In the genomic region with DNA sequence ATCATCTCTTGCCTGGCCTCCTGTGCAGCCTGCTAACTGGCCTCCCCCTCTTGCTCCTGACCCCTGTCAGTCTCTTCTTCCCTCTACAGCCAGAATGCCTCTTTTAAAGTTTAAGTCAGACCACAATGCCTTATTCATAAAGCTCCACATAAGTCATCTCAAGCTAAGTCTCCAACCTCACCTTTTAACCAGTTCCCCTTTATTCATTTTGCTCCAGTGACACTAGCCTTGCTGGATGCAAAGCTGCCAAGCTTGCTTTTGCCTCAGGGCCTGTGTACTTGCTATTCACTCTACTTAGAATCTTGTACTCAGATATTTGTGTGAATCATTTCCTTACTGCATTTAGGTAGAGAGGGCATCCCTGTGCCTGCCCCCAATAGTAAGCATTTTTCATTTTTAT, we compare ENCODE assay signal across 15 cellular contexts.
A peak's percentile ranks its signal among the peaks of the same experiment; 100 is the strongest.
DNase-seq lines count a peak whose midpoint lies in the region; ATAC-seq and TF ChIP-seq lines count a peak whose summit lies in the region.
"Had no signal": no experiment of that assay in that cellular context is flagged by ENCODE, and none has a peak within 500 bp of the region (broad histone marks: within the 10 kb centered on the region; RNA-seq: fewer than 3 reads in every experiment).

No MANE protein-coding gene starts in this region.

- peaks cover 3% of the 10 kb centered on the region for H3K4me1 Mint-ChIP-seq in stimulated activated memory B cell treated with anti-CD40 and anti-IgM and Interleukin-4, amounts not matched to agents 10 μg/mL and 1 μg/mL and 100 μg/mL, for 72 hours
- no peaks in the 10 kb centered on the region for H3K4me1 Mint-ChIP-seq in Caco-2 (ENCODE audit: low read depth, unreplicated experiment)

- no peak overlapping the region for H3K9ac ChIP-seq in trophoblast cell (ENCODE audit: low read length)

- H3K9me3 ChIP-seq in Caco-2 (no peaks in the 10 kb centered on the region), trophoblast cell (ENCODE audit: insufficient read depth, low read depth, low read length) (no peaks in the 10 kb centered on the region)
- H3K9me3 ChIP-seq: adrenal gland, left lung, pancreas, Peyer's patch, tibial artery had no signal

- no peaks in the 10 kb centered on the region for H3K4me1 ChIP-seq in Caco-2
- H3K4me1 ChIP-seq in trophoblast cell (ENCODE audit: control insufficient read depth in 1 of 2, insufficient read depth in 2 of 2, low read length in 2 of 2), result peaks cover 0 to 2% of the 10 kb centered on the region in 2 experiments
- H3K4me1 ChIP-seq: adrenal gland, pancreas, Peyer's patch had no signal

- no peak overlapping the region for H3K4me3 Mint-ChIP-seq in stimulated activated memory B cell treated with anti-CD40 and anti-IgM and Interleukin-4, amounts not matched to agents 10 μg/mL and 1 μg/mL and 100 μg/mL, for 72 hours
- H3K4me3 Mint-ChIP-seq in Caco-2 (ENCODE audit: unreplicated experiment), result no peak overlapping the region

- H2BK120ac ChIP-seq in trophoblast cell (ENCODE audit: insufficient read depth, low read length, poor library complexity), result no peak overlapping the region

- H3K27me3 ChIP-seq in Caco-2 (replicated peaks; ENCODE audit: control insufficient read depth, insufficient read depth, low read length) (no peaks in the 10 kb centered on the region), trophoblast cell (ENCODE audit: insufficient read depth, low read length) (no peaks in the 10 kb centered on the region)
- H3K27me3 ChIP-seq: adrenal gland, left lung, pancreas, Peyer's patch, tibial artery had no signal

- no peak overlapping the region for H2AFZ ChIP-seq in trophoblast cell (ENCODE audit: insufficient read depth, low read length, poor library complexity)

- no peaks in the 10 kb centered on the region for H3K79me1 ChIP-seq in trophoblast cell (ENCODE audit: low read length)

- DNase-seq in Caco-2, result no peak
- no peak for DNase-seq in trophoblast cell
- DNase-seq in RWPE1 (ENCODE audit: low spot score), result no peak
- DNase-seq in T-helper 1 cell, result no peak
- DNase-seq: adrenal gland; left lung; NCI-H69; pancreas; Peyer's patch; stimulated activated CD4-positive, alpha-beta T cell treated with anti-CD3 and anti-CD28 coated beads, Interleukin-4, amount 100 ng/mL, for 4 hours; tibial artery had no signal

- intact Hi-C loops in Caco-2 (cut with micrococcal nuclease; ENCODE audit: unreplicated experiment), result no loop called here

- H3K18ac ChIP-seq in trophoblast cell (ENCODE audit: low read length), result no peak overlapping the region

- no TSS peak for BruUV-seq in Caco-2 (replicated peaks; lab: Mats Ljungman, UMichigan)

- no peak overlapping the region for H3K4me2 ChIP-seq in trophoblast cell (ENCODE audit: low read length)

- no peaks in the 10 kb centered on the region for H3K79me2 ChIP-seq in trophoblast cell (ENCODE audit: control insufficient read depth, insufficient read depth, low read length, poor library complexity)

- ATAC-seq in GM18909 (IDR thresholded peaks at IDR 0.05; ENCODE audit: poor library complexity, unreplicated experiment) (peak; percentile 68), HG02798 (IDR thresholded peaks at IDR 0.05; ENCODE audit: poor library complexity, unreplicated experiment) (peak; percentile 42), HG03432 (IDR thresholded peaks at IDR 0.05; ENCODE audit: unreplicated experiment) (peak; percentile 64)
- ATAC-seq in stimulated activated memory B cell treated with anti-CD40 and anti-IgM and Interleukin-4, amounts not matched to agents 10 μg/mL and 1 μg/mL and 100 μg/mL, for 72 hours, result peak; percentile 67
- ATAC-seq: left lung, pancreas had no signal

- H3K27ac ChIP-seq in trophoblast cell (ENCODE audit: low read depth, low read length), result no peak overlapping the region
- H3K27ac ChIP-seq in RWPE1, result no peak overlapping the region
- H3K27ac ChIP-seq: adrenal gland, left lung, pancreas, Peyer's patch, tibial artery had no signal

- H3K4ac ChIP-seq in trophoblast cell (ENCODE audit: low read depth, low read length), result no peak overlapping the region

- CTCF ChIA-PET in Caco-2 (lab: Charles Lee) (no interaction called here), RWPE1 (lab: Yijun Ruan, JAX) (interaction anchor here (0.6 kb wide), 2 partner anchors 389 to 403 kb away, joined by 3 read pairs; no protein-coding TSS in a partner anchor)

- H2AK5ac ChIP-seq in trophoblast cell (ENCODE audit: low read length), result no peak overlapping the region

- no peak overlapping the region for H4K12ac ChIP-seq in trophoblast cell (ENCODE audit: low read depth, low read length)

- no peaks in the 10 kb centered on the region for H3K9me3 Mint-ChIP-seq in stimulated activated memory B cell treated with anti-CD40 and anti-IgM and Interleukin-4, amounts not matched to agents 10 μg/mL and 1 μg/mL and 100 μg/mL, for 72 hours
- no peaks in the 10 kb centered on the region for H3K9me3 Mint-ChIP-seq in Caco-2 (ENCODE audit: unreplicated experiment)

- TF ChIP-seq CTCF in Caco-2 (IDR thresholded peaks at IDR 0.05; ENCODE audit: insufficient read depth in 1 of 2, low read depth in 1 of 2, low read length in 1 of 2, severe bottlenecking in 1 of 2, unreplicated experiment in 1 of 2) (no peak), RWPE1 (conservative IDR thresholded peaks at IDR 0.05; ENCODE audit: low read depth) (no peak)

- H3K36me3 ChIP-seq in Caco-2 (ENCODE audit: control insufficient read depth, insufficient read depth, low read length) (no peaks in the 10 kb centered on the region), trophoblast cell (ENCODE audit: control insufficient read depth in 1 of 2, insufficient read depth in 2 of 2, low read length in 2 of 2) (no peaks in the 10 kb centered on the region)
- H3K36me3 ChIP-seq: adrenal gland, left lung, pancreas, Peyer's patch, tibial artery had no signal

- H4K91ac ChIP-seq in trophoblast cell (ENCODE audit: low read depth, low read length), result no peak overlapping the region

- no peak overlapping the region for H3K4me3 ChIP-seq in Caco-2 (ENCODE audit: low read depth, low read length)
- H3K4me3 ChIP-seq in trophoblast cell (ENCODE audit: low read depth, low read length), result no peak overlapping the region
- H3K4me3 ChIP-seq: adrenal gland, left lung, pancreas, Peyer's patch, tibial artery had no signal

- no peaks in the 10 kb centered on the region for H3K36me3 Mint-ChIP-seq in stimulated activated memory B cell treated with anti-CD40 and anti-IgM and Interleukin-4, amounts not matched to agents 10 μg/mL and 1 μg/mL and 100 μg/mL, for 72 hours
- H3K36me3 Mint-ChIP-seq in Caco-2 (ENCODE audit: insufficient read depth, unreplicated experiment), result no peaks in the 10 kb centered on the region

- H3K14ac ChIP-seq in trophoblast cell (ENCODE audit: low read length), result no peak overlapping the region

- no peaks in the 10 kb centered on the region for H3K27me3 Mint-ChIP-seq in stimulated activated memory B cell treated with anti-CD40 and anti-IgM and Interleukin-4, amounts not matched to agents 10 μg/mL and 1 μg/mL and 100 μg/mL, for 72 hours
- peaks cover 5% of the 10 kb centered on the region for H3K27me3 Mint-ChIP-seq in Caco-2 (ENCODE audit: insufficient read depth, unreplicated experiment)

- H3K27ac Mint-ChIP-seq in stimulated activated memory B cell treated with anti-CD40 and anti-IgM and Interleukin-4, amounts not matched to agents 10 μg/mL and 1 μg/mL and 100 μg/mL, for 72 hours, result no peak overlapping the region
- no peak overlapping the region for H3K27ac Mint-ChIP-seq in Caco-2 (ENCODE audit: unreplicated experiment)

- POLR2A ChIA-PET in Caco-2 (lab: Charles Lee), result no interaction called here
- POLR2A ChIA-PET in RWPE1 (lab: Yijun Ruan, JAX; ENCODE audit: low non-redundant PET), result no interaction called here

- H2BK12ac ChIP-seq in trophoblast cell (ENCODE audit: low read length), result no peak overlapping the region

- H3K23ac ChIP-seq in trophoblast cell (ENCODE audit: low read length), result no peak overlapping the region

- no peak overlapping the region for H2BK5ac ChIP-seq in trophoblast cell (ENCODE audit: low read depth, low read length, poor library complexity)

- no peak overlapping the region for H4K8ac ChIP-seq in trophoblast cell (ENCODE audit: low read depth, low read length)
